1 cellular context compared by ENCODE assay signal in the genomic region with DNA sequence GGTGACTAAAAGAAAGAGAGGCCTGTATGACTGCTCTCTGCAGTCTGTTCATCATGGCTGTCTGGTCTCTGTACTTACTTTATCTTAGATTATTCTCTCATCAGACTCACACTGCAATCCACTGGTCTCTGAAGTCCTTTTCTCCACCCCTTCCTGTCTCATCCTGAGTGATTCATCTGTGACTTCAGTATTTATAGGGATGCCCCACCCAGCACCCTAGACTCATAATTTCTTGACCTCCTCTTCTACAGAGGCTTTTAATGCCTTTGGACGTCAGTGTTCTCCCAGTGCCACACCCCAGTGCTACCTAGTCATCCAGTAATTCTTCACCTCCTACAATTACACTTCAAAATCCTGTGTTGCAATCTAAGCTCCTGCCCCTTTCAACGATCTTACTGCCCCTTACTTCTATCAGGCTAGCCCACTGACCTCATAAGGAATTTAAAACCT.
A peak's percentile ranks its signal among the peaks of the same experiment; 100 is the strongest.
TF ChIP-seq lines count a peak whose summit lies in the region.

No MANE protein-coding gene starts in this region.

TF ChIP-seq in HepG2, 621 proteins besides CTCF, POLR2A, EP300 and RAD21:
- TF ChIP-seq ZNF574 (CRISPR knock-in tag; IDR thresholded peaks at IDR 0.05) (no peak), CEBPB (IDR thresholded peaks at IDR 0.05; ENCODE audit: borderline replicate concordance, low read depth, low read length) (0 out of 2 replicates have a peak, but pooled peaks have one; percentile 3)
TF ChIP-seq in HepG2: peak in this region for 1.
